Comparison of ENCODE assay signal across 9 cellular contexts in the genomic region with DNA sequence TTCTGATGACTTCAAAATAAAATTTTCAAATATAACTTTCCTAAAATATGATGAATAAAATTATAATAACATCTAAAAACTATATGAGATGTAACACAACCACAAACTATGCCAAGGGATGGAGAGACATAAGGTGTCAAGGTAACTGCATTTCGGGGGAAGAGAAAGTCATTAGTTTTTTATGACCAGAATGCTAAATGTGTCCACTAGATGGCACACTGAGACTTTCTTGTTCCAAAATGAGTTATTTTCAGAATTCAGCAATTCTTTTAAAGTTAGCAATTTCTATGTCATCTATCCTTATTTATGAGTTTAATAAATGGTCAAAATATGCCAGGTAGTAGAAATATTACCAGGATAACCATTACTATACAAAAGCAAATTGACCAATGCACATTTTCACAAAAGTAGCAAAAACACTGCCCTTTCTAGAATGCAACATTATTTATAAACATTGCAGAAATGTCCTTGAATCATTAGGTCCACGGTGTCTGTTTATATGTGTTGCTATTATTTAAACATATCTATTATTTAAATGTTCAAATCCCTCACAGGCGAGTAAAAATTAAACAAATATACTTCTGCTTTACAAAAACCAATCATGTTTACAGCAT.
DNase-seq lines count a peak whose midpoint lies in the region; ATAC-seq and TF ChIP-seq lines count a peak whose summit lies in the region.
"Had no signal": no experiment of that assay in that cellular context is flagged by ENCODE, and none has a peak within 500 bp of the region (broad histone marks: within the 10 kb centered on the region; RNA-seq: fewer than 3 reads in every experiment).

No MANE protein-coding gene starts in this region.

- H3K36me3 ChIP-seq in psoas muscle (ENCODE audit: insufficient read depth in 1 of 2, low read depth in 1 of 2) = no peaks in the 10 kb centered on the region

- intact Hi-C loops in psoas muscle (cut with DNase I) (loop anchor here (2.0 to 5.0 kb wide), 2 partner anchors 153 to 154 kb away; no protein-coding TSS in a partner anchor), right cardiac atrium (cut with DNase I) (loop anchor here in 3 of 4 donors (5.0 to 10.0 kb wide), 3 partner anchors 153 to 583 kb away; no protein-coding TSS in a partner anchor)

- 44 to 48% (median 45%) methylated on average over 3 of the region's 3 CpGs for whole genome bisulfite sequencing in psoas muscle, 3 donors
- WGBS in right cardiac atrium = 40% methylated on average over 3 of the region's 3 CpGs

- no peak overlapping the region for H3K4me3 ChIP-seq in fibroblast of pulmonary artery (replicated peaks; ENCODE audit: low read depth, low read length)
- no peak overlapping the region for H3K4me3 ChIP-seq in psoas muscle
- no peak overlapping the region for H3K4me3 ChIP-seq in right cardiac atrium (ENCODE audit: low read length)
- H3K4me3 ChIP-seq: BLaER1 had no signal

- no peaks in the 10 kb centered on the region for H3K4me1 ChIP-seq in psoas muscle
- H3K4me1 ChIP-seq in right cardiac atrium (ENCODE audit: control insufficient read depth, insufficient read depth, low read length) = no peaks in the 10 kb centered on the region
- H3K4me1 ChIP-seq: BLaER1 had no signal

- H3K27me3 ChIP-seq in psoas muscle (ENCODE audit: insufficient read depth in 3 of 3, low read length in 2 of 3) = no peaks in the 10 kb centered on the region
- no peaks in the 10 kb centered on the region for H3K27me3 ChIP-seq in right cardiac atrium (ENCODE audit: control insufficient read depth, insufficient read depth)
- H3K27me3 ChIP-seq: BLaER1 had no signal

- ATAC-seq in psoas muscle (no peak), HG02884 (IDR thresholded peaks at IDR 0.05; ENCODE audit: unreplicated experiment) (no peak), right cardiac atrium (no peak)

- H3K27ac ChIP-seq in psoas muscle (no peak overlapping the region), right cardiac atrium (ENCODE audit: low read length) (no peak overlapping the region)
- H3K27ac ChIP-seq: BLaER1 had no signal

- in situ Hi-C loops in SK-MEL-5 (cut with HindIII; ENCODE audit: low pct_unique_long_range_greater_than_20kb, low sequenced_read_pairs) = no loop called here

- H3K9me3 ChIP-seq in psoas muscle (no peaks in the 10 kb centered on the region), right cardiac atrium (ENCODE audit: control insufficient read depth, low read length) (no peaks in the 10 kb centered on the region)
- H3K9me3 ChIP-seq: BLaER1 had no signal

- TF ChIP-seq CTCF in fibroblast of pulmonary artery (IDR thresholded peaks at IDR 0.05; ENCODE audit: low read length, missing control alignments) (peak; percentile 74), psoas muscle (IDR thresholded peaks at IDR 0.05) (peak; percentile 79)

- peak; percentile 12 for DNase-seq in DMS79 treated with DMSO at 0.1 percent for 48 hours (lab: John Stamatoyannopoulos, UW)
- no peak for DNase-seq in DMS79 (lab: John Stamatoyannopoulos, UW)
- DNase-seq in HCEC 1CT = peak; percentile 23
- peak; percentile 65 for DNase-seq in SK-MEL-5 (ENCODE audit: low read depth, low spot score)
- DNase-seq in fibroblast of pulmonary artery (ENCODE audit: low read depth) = peak; percentile 61
- no peak for DNase-seq in psoas muscle
- no peak for DNase-seq in right cardiac atrium

Comparison
In these comparisons a context has a peak if more than half of its experiments do, and no peak if none do; other contexts are left out.
1. DNase-seq: peak in DMS79 treated with DMSO at 0.1 percent for 48 hours (single experiment), HCEC 1CT (single experiment), SK-MEL-5 (single experiment) and fibroblast of pulmonary artery (single experiment); none in DMS79 (single experiment), psoas muscle (0 of 2) and right cardiac atrium (0 of 3).